1 cellular context compared by ENCODE assay signal in the genomic region with DNA sequence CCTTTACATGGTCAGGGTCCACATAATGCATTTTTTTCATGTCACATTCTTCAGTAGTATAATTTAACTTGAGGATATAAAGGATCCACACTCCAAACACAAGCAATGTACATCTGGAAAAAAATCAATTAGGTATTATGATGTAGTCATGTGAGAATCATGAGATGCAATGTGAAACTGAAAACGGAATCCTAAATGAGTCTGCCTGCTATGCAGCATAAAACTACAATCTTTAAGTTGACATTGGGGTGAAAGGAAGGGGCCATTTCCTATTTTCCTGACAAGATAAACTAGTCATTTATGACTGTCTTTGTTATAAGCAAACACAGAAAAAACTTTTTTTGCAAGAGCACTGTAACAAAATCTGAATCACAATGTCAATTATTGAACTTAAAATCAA.
TF ChIP-seq lines count a peak whose summit lies in the region.

No MANE protein-coding gene starts in this region.

TF ChIP-seq in GM12878, 131 proteins besides CTCF, POLR2A, EP300 and RAD21 (continued from another document):
- TF ChIP-seq, protein P1, sequence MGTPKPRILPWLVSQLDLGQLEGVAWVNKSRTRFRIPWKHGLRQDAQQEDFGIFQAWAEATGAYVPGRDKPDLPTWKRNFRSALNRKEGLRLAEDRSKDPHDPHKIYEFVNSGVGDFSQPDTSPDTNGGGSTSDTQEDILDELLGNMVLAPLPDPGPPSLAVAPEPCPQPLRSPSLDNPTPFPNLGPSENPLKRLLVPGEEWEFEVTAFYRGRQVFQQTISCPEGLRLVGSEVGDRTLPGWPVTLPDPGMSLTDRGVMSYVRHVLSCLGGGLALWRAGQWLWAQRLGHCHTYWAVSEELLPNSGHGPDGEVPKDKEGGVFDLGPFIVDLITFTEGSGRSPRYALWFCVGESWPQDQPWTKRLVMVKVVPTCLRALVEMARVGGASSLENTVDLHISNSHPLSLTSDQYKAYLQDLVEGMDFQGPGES (IDR thresholded peaks at IDR 0.05): no peak
- TF ChIP-seq, protein P2, sequence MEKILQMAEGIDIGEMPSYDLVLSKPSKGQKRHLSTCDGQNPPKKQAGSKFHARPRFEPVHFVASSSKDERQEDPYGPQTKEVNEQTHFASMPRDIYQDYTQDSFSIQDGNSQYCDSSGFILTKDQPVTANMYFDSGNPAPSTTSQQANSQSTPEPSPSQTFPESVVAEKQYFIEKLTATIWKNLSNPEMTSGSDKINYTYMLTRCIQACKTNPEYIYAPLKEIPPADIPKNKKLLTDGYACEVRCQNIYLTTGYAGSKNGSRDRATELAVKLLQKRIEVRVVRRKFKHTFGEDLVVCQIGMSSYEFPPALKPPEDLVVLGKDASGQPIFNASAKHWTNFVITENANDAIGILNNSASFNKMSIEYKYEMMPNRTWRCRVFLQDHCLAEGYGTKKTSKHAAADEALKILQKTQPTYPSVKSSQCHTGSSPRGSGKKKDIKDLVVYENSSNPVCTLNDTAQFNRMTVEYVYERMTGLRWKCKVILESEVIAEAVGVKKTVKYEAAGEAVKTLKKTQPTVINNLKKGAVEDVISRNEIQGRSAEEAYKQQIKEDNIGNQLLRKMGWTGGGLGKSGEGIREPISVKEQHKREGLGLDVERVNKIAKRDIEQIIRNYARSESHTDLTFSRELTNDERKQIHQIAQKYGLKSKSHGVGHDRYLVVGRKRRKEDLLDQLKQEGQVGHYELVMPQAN (conservative IDR thresholded peaks at IDR 0.05): no peak
- TF ChIP-seq IKZF1 (conservative IDR thresholded peaks at IDR 0.05): peak; percentile 51; the same call in 1 of the 2 replicates
- TF ChIP-seq SP1 (IDR thresholded peaks at IDR 0.05; ENCODE audit: low read depth, low read length): no peak
- no peak for TF ChIP-seq STAT1 (conservative IDR thresholded peaks at IDR 0.05)
- TF ChIP-seq CREB1 (IDR thresholded peaks at IDR 0.05; ENCODE audit: low read depth): peak; percentile 14; the same call in 1 of the 2 replicates
- TF ChIP-seq KLF5 (IDR thresholded peaks at IDR 0.05; ENCODE audit: partially characterized antibody): no peak
- TF ChIP-seq ZNF274 (IDR thresholded peaks at IDR 0.05; ENCODE audit: insufficient read depth, insufficient read length): no peak
- TF ChIP-seq, protein P3, sequence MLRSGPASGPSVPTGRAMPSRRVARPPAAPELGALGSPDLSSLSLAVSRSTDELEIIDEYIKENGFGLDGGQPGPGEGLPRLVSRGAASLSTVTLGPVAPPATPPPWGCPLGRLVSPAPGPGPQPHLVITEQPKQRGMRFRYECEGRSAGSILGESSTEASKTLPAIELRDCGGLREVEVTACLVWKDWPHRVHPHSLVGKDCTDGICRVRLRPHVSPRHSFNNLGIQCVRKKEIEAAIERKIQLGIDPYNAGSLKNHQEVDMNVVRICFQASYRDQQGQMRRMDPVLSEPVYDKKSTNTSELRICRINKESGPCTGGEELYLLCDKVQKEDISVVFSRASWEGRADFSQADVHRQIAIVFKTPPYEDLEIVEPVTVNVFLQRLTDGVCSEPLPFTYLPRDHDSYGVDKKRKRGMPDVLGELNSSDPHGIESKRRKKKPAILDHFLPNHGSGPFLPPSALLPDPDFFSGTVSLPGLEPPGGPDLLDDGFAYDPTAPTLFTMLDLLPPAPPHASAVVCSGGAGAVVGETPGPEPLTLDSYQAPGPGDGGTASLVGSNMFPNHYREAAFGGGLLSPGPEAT (IDR thresholded peaks at IDR 0.05; ENCODE audit: low read depth): peak; percentile 48; the same call in 1 of the 2 replicates
- TF ChIP-seq, protein P4, sequence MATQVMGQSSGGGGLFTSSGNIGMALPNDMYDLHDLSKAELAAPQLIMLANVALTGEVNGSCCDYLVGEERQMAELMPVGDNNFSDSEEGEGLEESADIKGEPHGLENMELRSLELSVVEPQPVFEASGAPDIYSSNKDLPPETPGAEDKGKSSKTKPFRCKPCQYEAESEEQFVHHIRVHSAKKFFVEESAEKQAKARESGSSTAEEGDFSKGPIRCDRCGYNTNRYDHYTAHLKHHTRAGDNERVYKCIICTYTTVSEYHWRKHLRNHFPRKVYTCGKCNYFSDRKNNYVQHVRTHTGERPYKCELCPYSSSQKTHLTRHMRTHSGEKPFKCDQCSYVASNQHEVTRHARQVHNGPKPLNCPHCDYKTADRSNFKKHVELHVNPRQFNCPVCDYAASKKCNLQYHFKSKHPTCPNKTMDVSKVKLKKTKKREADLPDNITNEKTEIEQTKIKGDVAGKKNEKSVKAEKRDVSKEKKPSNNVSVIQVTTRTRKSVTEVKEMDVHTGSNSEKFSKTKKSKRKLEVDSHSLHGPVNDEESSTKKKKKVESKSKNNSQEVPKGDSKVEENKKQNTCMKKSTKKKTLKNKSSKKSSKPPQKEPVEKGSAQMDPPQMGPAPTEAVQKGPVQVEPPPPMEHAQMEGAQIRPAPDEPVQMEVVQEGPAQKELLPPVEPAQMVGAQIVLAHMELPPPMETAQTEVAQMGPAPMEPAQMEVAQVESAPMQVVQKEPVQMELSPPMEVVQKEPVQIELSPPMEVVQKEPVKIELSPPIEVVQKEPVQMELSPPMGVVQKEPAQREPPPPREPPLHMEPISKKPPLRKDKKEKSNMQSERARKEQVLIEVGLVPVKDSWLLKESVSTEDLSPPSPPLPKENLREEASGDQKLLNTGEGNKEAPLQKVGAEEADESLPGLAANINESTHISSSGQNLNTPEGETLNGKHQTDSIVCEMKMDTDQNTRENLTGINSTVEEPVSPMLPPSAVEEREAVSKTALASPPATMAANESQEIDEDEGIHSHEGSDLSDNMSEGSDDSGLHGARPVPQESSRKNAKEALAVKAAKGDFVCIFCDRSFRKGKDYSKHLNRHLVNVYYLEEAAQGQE (IDR thresholded peaks at IDR 0.05; ENCODE audit: low read depth, low read length): no peak
- no peak for TF ChIP-seq PML (IDR thresholded peaks at IDR 0.05; ENCODE audit: low read length)
- peak; percentile 69 for TF ChIP-seq ATF7 (IDR thresholded peaks at IDR 0.05; ENCODE audit: low read depth)
- no peak for TF ChIP-seq SMARCA5 (IDR thresholded peaks at IDR 0.05)
- TF ChIP-seq ZBED1 (IDR thresholded peaks at IDR 0.05; ENCODE audit: borderline replicate concordance): peak; percentile 22; the same call in 1 of the 2 replicates
- no peak for TF ChIP-seq ZNF24 (IDR thresholded peaks at IDR 0.05)
- TF ChIP-seq PAX8 (IDR thresholded peaks at IDR 0.05): no peak
- peak; percentile 49 for TF ChIP-seq FOXM1 (IDR thresholded peaks at IDR 0.05; ENCODE audit: low read depth, low read length)
- TF ChIP-seq, protein P5, sequence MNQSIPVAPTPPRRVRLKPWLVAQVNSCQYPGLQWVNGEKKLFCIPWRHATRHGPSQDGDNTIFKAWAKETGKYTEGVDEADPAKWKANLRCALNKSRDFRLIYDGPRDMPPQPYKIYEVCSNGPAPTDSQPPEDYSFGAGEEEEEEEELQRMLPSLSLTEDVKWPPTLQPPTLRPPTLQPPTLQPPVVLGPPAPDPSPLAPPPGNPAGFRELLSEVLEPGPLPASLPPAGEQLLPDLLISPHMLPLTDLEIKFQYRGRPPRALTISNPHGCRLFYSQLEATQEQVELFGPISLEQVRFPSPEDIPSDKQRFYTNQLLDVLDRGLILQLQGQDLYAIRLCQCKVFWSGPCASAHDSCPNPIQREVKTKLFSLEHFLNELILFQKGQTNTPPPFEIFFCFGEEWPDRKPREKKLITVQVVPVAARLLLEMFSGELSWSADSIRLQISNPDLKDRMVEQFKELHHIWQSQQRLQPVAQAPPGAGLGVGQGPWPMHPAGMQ (IDR thresholded peaks at IDR 0.05; ENCODE audit: borderline replicate concordance): no peak
- no peak for TF ChIP-seq LARP7 (IDR thresholded peaks at IDR 0.05)
- TF ChIP-seq DPF2 (IDR thresholded peaks at IDR 0.05): no peak
- TF ChIP-seq SUZ12 (IDR thresholded peaks at IDR 0.05; ENCODE audit: unreplicated experiment): no peak
- TF ChIP-seq NR2C1 (IDR thresholded peaks at IDR 0.05): no peak
- no peak for TF ChIP-seq EGR1 (IDR thresholded peaks at IDR 0.05; ENCODE audit: borderline replicate concordance in 1 of 2, low read depth in 2 of 2, low read length in 2 of 2)
- no peak for TF ChIP-seq SIN3A (IDR thresholded peaks at IDR 0.05; ENCODE audit: low read depth, low read length)
- no peak for TF ChIP-seq TAF1 (IDR thresholded peaks at IDR 0.05; ENCODE audit: borderline replicate concordance, low read depth, low read length)
- TF ChIP-seq RAD51 (IDR thresholded peaks at IDR 0.05): peak; percentile 97
- TF ChIP-seq, protein P6, sequence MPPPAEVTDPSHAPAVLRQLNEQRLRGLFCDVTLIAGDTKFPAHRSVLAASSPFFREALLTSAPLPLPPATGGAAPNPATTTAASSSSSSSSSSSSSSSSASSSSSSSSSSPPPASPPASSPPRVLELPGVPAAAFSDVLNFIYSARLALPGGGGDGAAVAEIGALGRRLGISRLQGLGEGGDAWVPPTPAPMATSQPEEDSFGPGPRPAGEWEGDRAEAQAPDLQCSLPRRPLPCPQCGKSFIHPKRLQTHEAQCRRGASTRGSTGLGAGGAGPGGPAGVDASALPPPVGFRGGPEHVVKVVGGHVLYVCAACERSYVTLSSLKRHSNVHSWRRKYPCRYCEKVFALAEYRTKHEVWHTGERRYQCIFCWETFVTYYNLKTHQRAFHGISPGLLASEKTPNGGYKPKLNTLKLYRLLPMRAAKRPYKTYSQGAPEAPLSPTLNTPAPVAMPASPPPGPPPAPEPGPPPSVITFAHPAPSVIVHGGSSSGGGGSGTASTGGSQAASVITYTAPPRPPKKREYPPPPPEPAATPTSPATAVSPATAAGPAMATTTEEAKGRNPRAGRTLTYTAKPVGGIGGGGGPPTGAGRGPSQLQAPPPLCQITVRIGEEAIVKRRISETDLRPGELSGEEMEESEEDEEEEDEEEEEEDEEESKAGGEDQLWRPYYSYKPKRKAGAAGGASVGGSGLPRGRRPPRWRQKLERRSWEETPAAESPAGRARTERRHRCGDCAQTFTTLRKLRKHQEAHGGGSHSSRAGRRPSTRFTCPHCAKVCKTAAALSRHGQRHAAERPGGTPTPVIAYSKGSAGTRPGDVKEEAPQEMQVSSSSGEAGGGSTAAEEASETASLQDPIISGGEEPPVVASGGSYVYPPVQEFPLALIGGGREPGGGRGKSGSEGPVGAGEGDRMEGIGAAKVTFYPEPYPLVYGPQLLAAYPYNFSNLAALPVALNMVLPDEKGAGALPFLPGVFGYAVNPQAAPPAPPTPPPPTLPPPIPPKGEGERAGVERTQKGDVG (CRISPR knock-in tag; IDR thresholded peaks at IDR 0.05): no peak
- peak; percentile 60; the same call in 1 of the 2 replicates for TF ChIP-seq MTA2 (IDR thresholded peaks at IDR 0.05; ENCODE audit: low read depth)
- no peak for TF ChIP-seq SMC3 (IDR thresholded peaks at IDR 0.05; ENCODE audit: borderline replicate concordance, low read length)
- TF ChIP-seq PAX5 (IDR thresholded peaks at IDR 0.05; ENCODE audit: borderline replicate concordance, low read depth, low read length): peak; percentile 19; the same call in 1 of the 2 replicates
- TF ChIP-seq, protein P7, sequence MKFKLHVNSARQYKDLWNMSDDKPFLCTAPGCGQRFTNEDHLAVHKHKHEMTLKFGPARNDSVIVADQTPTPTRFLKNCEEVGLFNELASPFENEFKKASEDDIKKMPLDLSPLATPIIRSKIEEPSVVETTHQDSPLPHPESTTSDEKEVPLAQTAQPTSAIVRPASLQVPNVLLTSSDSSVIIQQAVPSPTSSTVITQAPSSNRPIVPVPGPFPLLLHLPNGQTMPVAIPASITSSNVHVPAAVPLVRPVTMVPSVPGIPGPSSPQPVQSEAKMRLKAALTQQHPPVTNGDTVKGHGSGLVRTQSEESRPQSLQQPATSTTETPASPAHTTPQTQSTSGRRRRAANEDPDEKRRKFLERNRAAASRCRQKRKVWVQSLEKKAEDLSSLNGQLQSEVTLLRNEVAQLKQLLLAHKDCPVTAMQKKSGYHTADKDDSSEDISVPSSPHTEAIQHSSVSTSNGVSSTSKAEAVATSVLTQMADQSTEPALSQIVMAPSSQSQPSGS (IDR thresholded peaks at IDR 0.05; ENCODE audit: low read length): peak; percentile 60; the same call in 1 of the 2 replicates
- TF ChIP-seq TBL1XR1 (IDR thresholded peaks at IDR 0.05; ENCODE audit: low read depth, low read length): no peak
- TF ChIP-seq, protein P8, sequence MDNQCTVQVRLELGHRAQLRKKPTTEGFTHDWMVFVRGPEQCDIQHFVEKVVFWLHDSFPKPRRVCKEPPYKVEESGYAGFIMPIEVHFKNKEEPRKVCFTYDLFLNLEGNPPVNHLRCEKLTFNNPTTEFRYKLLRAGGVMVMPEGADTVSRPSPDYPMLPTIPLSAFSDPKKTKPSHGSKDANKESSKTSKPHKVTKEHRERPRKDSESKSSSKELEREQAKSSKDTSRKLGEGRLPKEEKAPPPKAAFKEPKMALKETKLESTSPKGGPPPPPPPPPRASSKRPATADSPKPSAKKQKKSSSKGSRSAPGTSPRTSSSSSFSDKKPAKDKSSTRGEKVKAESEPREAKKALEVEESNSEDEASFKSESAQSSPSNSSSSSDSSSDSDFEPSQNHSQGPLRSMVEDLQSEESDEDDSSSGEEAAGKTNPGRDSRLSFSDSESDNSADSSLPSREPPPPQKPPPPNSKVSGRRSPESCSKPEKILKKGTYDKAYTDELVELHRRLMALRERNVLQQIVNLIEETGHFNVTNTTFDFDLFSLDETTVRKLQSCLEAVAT (IDR thresholded peaks at IDR 0.05): peak; percentile 47; the same call in 1 of the 2 replicates
- TF ChIP-seq, protein P9, sequence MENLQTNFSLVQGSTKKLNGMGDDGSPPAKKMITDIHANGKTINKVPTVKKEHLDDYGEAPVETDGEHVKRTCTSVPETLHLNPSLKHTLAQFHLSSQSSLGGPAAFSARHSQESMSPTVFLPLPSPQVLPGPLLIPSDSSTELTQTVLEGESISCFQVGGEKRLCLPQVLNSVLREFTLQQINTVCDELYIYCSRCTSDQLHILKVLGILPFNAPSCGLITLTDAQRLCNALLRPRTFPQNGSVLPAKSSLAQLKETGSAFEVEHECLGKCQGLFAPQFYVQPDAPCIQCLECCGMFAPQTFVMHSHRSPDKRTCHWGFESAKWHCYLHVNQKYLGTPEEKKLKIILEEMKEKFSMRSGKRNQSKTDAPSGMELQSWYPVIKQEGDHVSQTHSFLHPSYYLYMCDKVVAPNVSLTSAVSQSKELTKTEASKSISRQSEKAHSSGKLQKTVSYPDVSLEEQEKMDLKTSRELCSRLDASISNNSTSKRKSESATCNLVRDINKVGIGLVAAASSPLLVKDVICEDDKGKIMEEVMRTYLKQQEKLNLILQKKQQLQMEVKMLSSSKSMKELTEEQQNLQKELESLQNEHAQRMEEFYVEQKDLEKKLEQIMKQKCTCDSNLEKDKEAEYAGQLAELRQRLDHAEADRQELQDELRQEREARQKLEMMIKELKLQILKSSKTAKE (IDR thresholded peaks at IDR 0.05; ENCODE audit: low read depth, poor library complexity, severe bottlenecking): no peak
- TF ChIP-seq, protein P10, sequence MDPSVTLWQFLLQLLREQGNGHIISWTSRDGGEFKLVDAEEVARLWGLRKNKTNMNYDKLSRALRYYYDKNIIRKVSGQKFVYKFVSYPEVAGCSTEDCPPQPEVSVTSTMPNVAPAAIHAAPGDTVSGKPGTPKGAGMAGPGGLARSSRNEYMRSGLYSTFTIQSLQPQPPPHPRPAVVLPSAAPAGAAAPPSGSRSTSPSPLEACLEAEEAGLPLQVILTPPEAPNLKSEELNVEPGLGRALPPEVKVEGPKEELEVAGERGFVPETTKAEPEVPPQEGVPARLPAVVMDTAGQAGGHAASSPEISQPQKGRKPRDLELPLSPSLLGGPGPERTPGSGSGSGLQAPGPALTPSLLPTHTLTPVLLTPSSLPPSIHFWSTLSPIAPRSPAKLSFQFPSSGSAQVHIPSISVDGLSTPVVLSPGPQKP (IDR thresholded peaks at IDR 0.05; ENCODE audit: low read depth, low read length): no peak
